ENCODE assay signal across 1 cellular context in the genomic region with DNA sequence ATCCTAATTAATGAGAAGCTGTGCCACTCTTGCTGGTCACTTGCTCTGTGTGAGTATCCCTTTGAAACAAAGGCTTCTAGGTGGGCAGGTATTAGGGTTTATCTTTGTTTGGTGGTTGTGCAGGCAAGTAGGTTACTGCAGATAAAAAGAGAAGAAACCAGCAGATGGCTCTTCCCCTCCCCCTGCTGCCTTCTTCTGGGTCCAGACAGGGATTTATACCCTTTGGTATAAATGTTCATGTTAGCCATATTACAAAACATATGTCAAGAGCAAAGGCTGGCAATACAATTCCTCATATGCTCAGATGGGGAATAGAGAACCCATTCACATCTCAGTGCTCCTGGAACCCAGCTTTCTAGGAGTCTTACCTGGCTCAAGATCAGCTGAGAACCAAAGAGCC.
TF ChIP-seq lines count a peak whose summit lies in the region.

No MANE protein-coding gene starts in this region.

TF ChIP-seq in H1, 55 proteins besides CTCF, POLR2A, EP300 and RAD21:
- no peak for TF ChIP-seq CTBP2 (IDR thresholded peaks at IDR 0.05; ENCODE audit: borderline replicate concordance, insufficient read depth, insufficient read length, low read length)
- no peak for TF ChIP-seq PHF8 (conservative IDR thresholded peaks at IDR 0.05; ENCODE audit: low read depth, low read length)
- no peak for TF ChIP-seq TCF12 (IDR thresholded peaks at IDR 0.05; ENCODE audit: low read depth, low read length)
